9 cellular contexts compared by ENCODE assay signal in genomic region chr21:42939581-42940413, GRCh38. TPM values are rescaled to one million over a fixed set of nuclear protein-coding genes. Genes with fewer than 3 reads are reported as not detected.
A peak's percentile ranks its signal among the peaks of the same experiment; 100 is the strongest.
DNase-seq lines count a peak whose midpoint lies in the region; ATAC-seq and TF ChIP-seq lines count a peak whose summit lies in the region.
"Had no signal": no experiment of that assay in that cellular context is flagged by ENCODE, and none has a peak within 500 bp of the region (broad histone marks: within the 10 kb centered on the region; RNA-seq: fewer than 3 reads in every experiment).

No MANE protein-coding gene starts in this region.

- H3K4me2 ChIP-seq in PC-9, result 0 out of 2 replicates have a peak overlapping the region, but pooled peaks have one; percentile 1

- TF ChIP-seq POLR2A in esophagus squamous epithelium (IDR thresholded peaks at IDR 0.05), result no peak

- H2AFZ ChIP-seq in PC-9, result no peak overlapping the region

- TF ChIP-seq CTCF in CD14-positive monocyte (IDR thresholded peaks at IDR 0.05), result no peak
- TF ChIP-seq CTCF in PC-9 (conservative IDR thresholded peaks at IDR 0.05), result no peak
- no peak for TF ChIP-seq CTCF in esophagus squamous epithelium (IDR thresholded peaks at IDR 0.05)

- CTCF ChIA-PET in PC-9 (lab: Charles Lee), result no interaction called here

- H3K9me3 ChIP-seq in PC-9 (ENCODE audit: insufficient read depth, low read depth) (no peaks in the 10 kb centered on the region), esophagus squamous epithelium (no peaks in the 10 kb centered on the region)

- H3K4me3 ChIP-seq in PC-9 (no peak overlapping the region), esophagus squamous epithelium (peak overlapping the region in 2 of 4 donors; percentile 10 to 12)

- no TSS peak for BruUV-seq in PC-9 (replicated peaks; lab: Mats Ljungman, UMichigan)

- ATAC-seq in HG02870 (IDR thresholded peaks at IDR 0.05; ENCODE audit: unreplicated experiment), result no peak
- ATAC-seq in stimulated activated effector memory CD8-positive, alpha-beta T cell treated with anti-CD3 and anti-CD28 coated beads, Interleukin-12 subunit alpha, Interleukin-12 subunit beta, amount 100 ng/mL, for 72 hours, result no peak
- ATAC-seq in GM21381 (IDR thresholded peaks at IDR 0.05; ENCODE audit: unreplicated experiment), result no peak

- intact Hi-C loops in CD14-positive monocyte (cut with micrococcal nuclease) (no loop called here), PC-9 (cut with micrococcal nuclease; ENCODE audit: unreplicated experiment) (no loop called here), esophagus squamous epithelium (cut with DNase I) (no loop called here)

- H3K4me1 ChIP-seq in PC-9 (replicated peaks; ENCODE audit: insufficient read depth) (peaks cover 7% of the 10 kb centered on the region; the same call in 1 of the 2 replicates), esophagus squamous epithelium (peaks cover 7 to 43% (median 8%) of the 10 kb centered on the region in 3 donors)

- H3K4me1 Mint-ChIP-seq in CD14-positive monocyte, result peaks cover 22% of the 10 kb centered on the region
- H3K4me1 Mint-ChIP-seq in stimulated activated effector memory CD8-positive, alpha-beta T cell treated with anti-CD3 and anti-CD28 coated beads, Interleukin-12 subunit alpha, Interleukin-12 subunit beta, amount 100 ng/mL, for 72 hours, result no peaks in the 10 kb centered on the region
- H3K4me1 Mint-ChIP-seq: activated naive CD4-positive, alpha-beta T cell treated with anti-CD3 and anti-CD28 coated beads, Interleukin-2, amount 50 U/mL, for 24 hours had no signal

- POLR2A ChIA-PET in PC-9 (lab: Charles Lee; ENCODE audit: unreplicated experiment), result no interaction called here

- no peak overlapping the region for H3K4me3 Mint-ChIP-seq in CD14-positive monocyte
- H3K4me3 Mint-ChIP-seq in stimulated activated effector memory CD8-positive, alpha-beta T cell treated with anti-CD3 and anti-CD28 coated beads, Interleukin-12 subunit alpha, Interleukin-12 subunit beta, amount 100 ng/mL, for 72 hours, result no peak overlapping the region
- H3K4me3 Mint-ChIP-seq: activated naive CD4-positive, alpha-beta T cell treated with anti-CD3 and anti-CD28 coated beads, Interleukin-2, amount 50 U/mL, for 24 hours had no signal

- peaks cover 12% of the 10 kb centered on the region; the same call in 1 of the 2 replicates for H3F3A ChIP-seq in PC-9 (ENCODE audit: insufficient read depth, low read depth)

- peaks cover 0 to 6% (median 3%) of the 10 kb centered on the region in 3 donors for H3K27me3 Mint-ChIP-seq in CD14-positive monocyte (ENCODE audit: low read depth in 3 of 3)
- H3K27me3 Mint-ChIP-seq: activated naive CD4-positive, alpha-beta T cell treated with anti-CD3 and anti-CD28 coated beads, Interleukin-2, amount 50 U/mL, for 24 hours had no signal

- peak overlapping the region in 1 of 7 donors; percentile 72 for H3K27ac Mint-ChIP-seq in CD14-positive monocyte
- H3K27ac Mint-ChIP-seq in stimulated activated effector memory CD8-positive, alpha-beta T cell treated with anti-CD3 and anti-CD28 coated beads, Interleukin-12 subunit alpha, Interleukin-12 subunit beta, amount 100 ng/mL, for 72 hours, result no peak overlapping the region
- H3K27ac Mint-ChIP-seq: activated naive CD4-positive, alpha-beta T cell treated with anti-CD3 and anti-CD28 coated beads, Interleukin-2, amount 50 U/mL, for 24 hours had no signal

- no peaks in the 10 kb centered on the region for H3K9me2 ChIP-seq in PC-9 (ENCODE audit: insufficient read depth)

- peaks cover 0 to 5% (median 1%) of the 10 kb centered on the region in 7 donors for H3K9me3 Mint-ChIP-seq in CD14-positive monocyte
- no peaks in the 10 kb centered on the region for H3K9me3 Mint-ChIP-seq in stimulated activated effector memory CD8-positive, alpha-beta T cell treated with anti-CD3 and anti-CD28 coated beads, Interleukin-12 subunit alpha, Interleukin-12 subunit beta, amount 100 ng/mL, for 72 hours
- H3K9me3 Mint-ChIP-seq: activated naive CD4-positive, alpha-beta T cell treated with anti-CD3 and anti-CD28 coated beads, Interleukin-2, amount 50 U/mL, for 24 hours had no signal

- H3K36me3 ChIP-seq in PC-9 (ENCODE audit: low read depth) (no peaks in the 10 kb centered on the region), esophagus squamous epithelium (no peaks in the 10 kb centered on the region)

- 20 to 33% methylated on average over 16 of the region's 16 CpGs for WGBS in esophagus squamous epithelium, 2 donors

- no peaks in the 10 kb centered on the region for H3K79me2 ChIP-seq in PC-9 (ENCODE audit: low read depth)

- no peaks in the 10 kb centered on the region for H4K20me1 ChIP-seq in PC-9 (ENCODE audit: insufficient read depth)

- H3K27ac ChIP-seq in PC-9 (no peak overlapping the region), esophagus squamous epithelium (peak overlapping the region; percentile 7 to 81 (median 53))

- DNase-seq in CD14-positive monocyte (ENCODE audit: low spot score) (peak; percentile 58), PC-9 (peak; percentile 51 to 85), esophagus squamous epithelium (lab: John Stamatoyannopoulos, UW) (no peak), occipital lobe (lab: John Stamatoyannopoulos, UW) (peak; percentile 73), NCI-H524 treated with DMSO at 0.1 percent for 48 hours (lab: John Stamatoyannopoulos, UW) (no peak)
- DNase-seq in stimulated activated effector memory CD8-positive, alpha-beta T cell treated with anti-CD3 and anti-CD28 coated beads, Interleukin-12 subunit alpha, Interleukin-12 subunit beta, amount 100 ng/mL, for 72 hours (ENCODE audit: low spot score in 2 of 2), result no peak

- H3K36me3 Mint-ChIP-seq in CD14-positive monocyte, result no peaks in the 10 kb centered on the region
- H3K36me3 Mint-ChIP-seq in stimulated activated effector memory CD8-positive, alpha-beta T cell treated with anti-CD3 and anti-CD28 coated beads, Interleukin-12 subunit alpha, Interleukin-12 subunit beta, amount 100 ng/mL, for 72 hours, result no peaks in the 10 kb centered on the region

- H3K27me3 ChIP-seq in PC-9 (ENCODE audit: insufficient read depth, low read depth) (no peaks in the 10 kb centered on the region), esophagus squamous epithelium (no peaks in the 10 kb centered on the region)

RNA-seq across cellular contexts. Expression of gene ERVH48-1, which starts 14.4 kb away (rescaled TPM):
- polyA plus RNA-seq in CD14-positive monocyte, result not detected
- total RNA-seq in PC-9 (2021) (not detected in 2 replicates), esophagus squamous epithelium (under 1 TPM in 1 of 4 donors, not detected in 3; 0.19 TPM), occipital lobe (not detected)

RNA-seq across cellular contexts. Expression of gene PKNOX1, which starts 34.6 kb away (rescaled TPM):
- polyA plus RNA-seq in CD14-positive monocyte, result 10 to 100 TPM in 1 of 2 donors, 1 to 10 TPM in 1; 9.9 to 11.8 TPM
- total RNA-seq in PC-9 (2021) (8.9 and 17.1 TPM in 2 replicates), esophagus squamous epithelium (10 to 100 TPM in 2 of 4 donors, 1 to 10 TPM in 2; 7.7 to 19.6 (median 9.5) TPM), occipital lobe (18.9 TPM)

RNA-seq across cellular contexts. Expression of gene NDUFV3, which starts 46.7 kb away (rescaled TPM):
- 10 to 100 TPM; 18.2 to 35.5 TPM for polyA plus RNA-seq in CD14-positive monocyte
- total RNA-seq in PC-9 (2021) (19.4 and 20.7 TPM in 2 replicates), esophagus squamous epithelium (10 to 100 TPM; 32.3 to 48.4 (median 38.0) TPM), occipital lobe (26.7 TPM)

Comparison
In these comparisons a context has a peak if more than half of its experiments do, and no peak if none do; other contexts are left out.
1. DNase-seq: peak in CD14-positive monocyte (single experiment), PC-9 (2 of 2) and occipital lobe (single experiment); none in esophagus squamous epithelium (single experiment), NCI-H524 treated with DMSO at 0.1 percent for 48 hours (single experiment) and stimulated activated effector memory CD8-positive, alpha-beta T cell treated with anti-CD3 and anti-CD28 coated beads, Interleukin-12 subunit alpha, Interleukin-12 subunit beta, amount 100 ng/mL, for 72 hours (0 of 2).